ENCODE assay signal across 28 cellular contexts in the genomic region with DNA sequence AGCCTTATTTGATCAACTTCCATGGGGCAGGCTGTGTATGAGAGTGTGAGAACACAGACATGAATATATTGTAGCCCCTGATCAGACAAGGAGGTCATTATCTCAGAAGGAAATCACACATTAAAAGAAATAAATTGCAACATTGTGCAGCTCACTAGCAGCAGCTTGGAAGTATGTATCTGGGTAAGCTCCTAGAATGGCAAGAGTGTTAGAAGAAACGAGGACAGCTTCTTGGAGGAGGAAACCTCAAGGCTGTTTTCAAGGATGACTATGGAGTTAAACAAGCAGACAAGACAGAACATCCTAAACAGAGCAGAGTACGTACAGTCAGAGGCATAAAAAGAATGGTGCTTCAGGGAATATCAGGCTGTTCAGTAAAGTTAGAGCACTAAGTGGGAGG.
"Had no signal": no experiment of that assay in that cellular context is flagged by ENCODE, and none has a peak within 500 bp of the region (broad histone marks: within the 10 kb centered on the region; RNA-seq: fewer than 3 reads in every experiment).

No MANE protein-coding gene starts in this region.

- H3K27ac ChIP-seq: colonic mucosa, coronary artery, dorsolateral prefrontal cortex, epithelial cell of prostate, esophagus muscularis mucosa, esophagus squamous epithelium, foreskin keratinocyte, gastrocnemius medialis, gastroesophageal sphincter, heart left ventricle, heart right ventricle had no signal

- H3K4me3 ChIP-seq: colonic mucosa, coronary artery, dorsolateral prefrontal cortex, esophagus muscularis mucosa, esophagus squamous epithelium, gastrocnemius medialis, gastroesophageal sphincter, heart left ventricle, heart right ventricle had no signal

- H3K4me1 ChIP-seq: colonic mucosa, esophagus squamous epithelium, foreskin keratinocyte, gastrocnemius medialis, gastroesophageal sphincter, heart left ventricle, heart right ventricle had no signal

- H3K36me3 ChIP-seq: colonic mucosa, esophagus muscularis mucosa, esophagus squamous epithelium, gastrocnemius medialis, gastroesophageal sphincter, heart left ventricle, heart right ventricle had no signal

- DNase-seq: colonic mucosa; cortex of kidney; dermis blood vessel endothelial cell; dorsolateral prefrontal cortex; effector CD4-positive, alpha-beta T cell; effector CD8-positive, alpha-beta T cell; effector memory CD4-positive, alpha-beta T cell; effector memory CD8-positive, alpha-beta T cell; endodermal cell; erythroblast; esophagus squamous epithelium; foreskin fibroblast; foreskin keratinocyte; gastrocnemius medialis; glutamatergic neuron; head of caudate nucleus; heart left ventricle; heart right ventricle had no signal

- H3K27me3 Mint-ChIP-seq: dendritic cell treated with granulocyte-macrophage colony-stimulating factor and Interleukin-4, amounts not matched to agents 40 ng/mL and 50 ng/mL, for 4 days; effector memory CD8-positive, alpha-beta T cell had no signal

- ATAC-seq: effector memory CD8-positive, alpha-beta T cell; esophagus mucosa; foreskin keratinocyte; gastrocnemius medialis; gastroesophageal sphincter; heart left ventricle; heart right ventricle had no signal

- FAIRE-seq: colon, endometrium, endothelial cell of umbilical vein, frontal cortex had no signal

- H3K4me3 Mint-ChIP-seq: dendritic cell treated with granulocyte-macrophage colony-stimulating factor and Interleukin-4, amounts not matched to agents 40 ng/mL and 50 ng/mL, for 4 days; effector memory CD8-positive, alpha-beta T cell; endodermal cell had no signal

- H3K9me3 Mint-ChIP-seq: dendritic cell treated with granulocyte-macrophage colony-stimulating factor and Interleukin-4, amounts not matched to agents 40 ng/mL and 50 ng/mL, for 4 days; effector memory CD8-positive, alpha-beta T cell; endodermal cell had no signal

- H3K27ac Mint-ChIP-seq: dendritic cell treated with granulocyte-macrophage colony-stimulating factor and Interleukin-4, amounts not matched to agents 40 ng/mL and 50 ng/mL, for 4 days; effector memory CD8-positive, alpha-beta T cell; endodermal cell had no signal

- H3K9me3 ChIP-seq: colonic mucosa, esophagus muscularis mucosa, gastrocnemius medialis, gastroesophageal sphincter, heart left ventricle, heart right ventricle had no signal

- H3K27me3 ChIP-seq: colonic mucosa, dorsolateral prefrontal cortex, esophagus muscularis mucosa, esophagus squamous epithelium, foreskin keratinocyte, gastrocnemius medialis, gastroesophageal sphincter, heart left ventricle, heart right ventricle had no signal
